ENCODE assay signal across 9 cellular contexts in genomic region chr4:84482564-84483563, GRCh38. TPM values are rescaled to one million over a fixed set of nuclear protein-coding genes. Genes with fewer than 3 reads are reported as not detected.
DNase-seq lines count a peak whose midpoint lies in the region; ATAC-seq and TF ChIP-seq lines count a peak whose summit lies in the region.
"Had no signal": no experiment of that assay in that cellular context is flagged by ENCODE, and none has a peak within 500 bp of the region (broad histone marks: within the 10 kb centered on the region; RNA-seq: fewer than 3 reads in every experiment).

No MANE protein-coding gene starts in this region.

- no peak for ATAC-seq in GM21526 (IDR thresholded peaks at IDR 0.05; ENCODE audit: low FRiP score, unreplicated experiment)
- ATAC-seq in HG02588 (IDR thresholded peaks at IDR 0.05; ENCODE audit: unreplicated experiment): no peak

- H3K4me3 ChIP-seq in AG04449 (ENCODE audit: low read depth, low read length): no peak overlapping the region; the same call in 1 of the 2 replicates
- H3K4me3 ChIP-seq in HUES48 (ENCODE audit: low read depth, low read length): peak overlapping the region; percentile 44; the same call in 1 of the 2 replicates
- no peak overlapping the region for H3K4me3 ChIP-seq in epithelial cell of proximal tubule (ENCODE audit: low read depth, low read length)
- H3K4me3 ChIP-seq in PC-9: no peak overlapping the region

- DNase-seq in AG04449 (ENCODE audit: low read depth, low spot score) (no peak), epithelial cell of proximal tubule (ENCODE audit: low read depth) (no peak), mesothelial cell of epicardium (ENCODE audit: low spot score in 2 of 2, unreplicated experiment in 2 of 2) (no peak), PC-9 (no peak), NCI-H2029 treated with DMSO at 0.1 percent for 48 hours (lab: John Stamatoyannopoulos, UW) (no peak)
- DNase-seq: NCI-H2081 treated with DMSO at 0.1 percent for 48 hours had no signal

- H3K4me3 Mint-ChIP-seq in mesothelial cell of epicardium: no peak overlapping the region

- BruUV-seq in PC-9 (replicated peaks; lab: Mats Ljungman, UMichigan): no TSS peak

- H3K79me2 ChIP-seq in PC-9 (ENCODE audit: low read depth): no peaks in the 10 kb centered on the region

- no peaks in the 10 kb centered on the region for H3K36me3 Mint-ChIP-seq in mesothelial cell of epicardium

- no peak overlapping the region for H3K27ac ChIP-seq in HUES48 (ENCODE audit: low read depth, low read length)
- no peak overlapping the region for H3K27ac ChIP-seq in PC-9

- POLR2A ChIA-PET in AG04449 (lab: Yijun Ruan, JAX): no interaction called here
- POLR2A ChIA-PET in PC-9 (lab: Charles Lee; ENCODE audit: unreplicated experiment): no interaction called here

- H3K9me3 Mint-ChIP-seq in mesothelial cell of epicardium: no peaks in the 10 kb centered on the region

- H3K4me2 ChIP-seq in PC-9: no peak overlapping the region

- intact Hi-C loops in PC-9 (cut with micrococcal nuclease; ENCODE audit: unreplicated experiment): no loop called here

- CTCF ChIA-PET in AG04449 (lab: Yijun Ruan, JAX) (interaction anchor here (1.1 to 1.6 kb wide), 3 partner anchors 13 to 32 kb away, joined by 3 to 6 read pairs (median 3); no protein-coding TSS in a partner anchor), PC-9 (lab: Charles Lee) (no interaction called here)

- no peaks in the 10 kb centered on the region for H3F3A ChIP-seq in PC-9 (ENCODE audit: insufficient read depth, low read depth)

- no peaks in the 10 kb centered on the region for H3K9me2 ChIP-seq in PC-9 (ENCODE audit: insufficient read depth)

- no peaks in the 10 kb centered on the region for H4K20me1 ChIP-seq in PC-9 (ENCODE audit: insufficient read depth)

- peaks cover 9% of the 10 kb centered on the region for H3K4me1 Mint-ChIP-seq in mesothelial cell of epicardium

- H3K36me3 ChIP-seq in HUES48 (ENCODE audit: control insufficient read depth, insufficient read depth, low read length): no peaks in the 10 kb centered on the region
- H3K36me3 ChIP-seq in PC-9 (ENCODE audit: low read depth): no peaks in the 10 kb centered on the region

- H3K27ac Mint-ChIP-seq in mesothelial cell of epicardium: no peak overlapping the region

- H3K27me3 Mint-ChIP-seq in mesothelial cell of epicardium (ENCODE audit: low read depth): peaks cover 96% of the 10 kb centered on the region

- H3K27me3 ChIP-seq in HUES48 (ENCODE audit: control insufficient read depth, insufficient read depth, low read length) (peaks cover 99% of the 10 kb centered on the region), PC-9 (ENCODE audit: insufficient read depth, low read depth) (no peaks in the 10 kb centered on the region)

- TF ChIP-seq CTCF in AG04449 (IDR thresholded peaks at IDR 0.05; ENCODE audit: insufficient read depth, low read length, missing control alignments) (peak; percentile 51), epithelial cell of proximal tubule (conservative IDR thresholded peaks at IDR 0.05; ENCODE audit: low read depth, low read length) (peak; percentile 50), mesothelial cell of epicardium (IDR thresholded peaks at IDR 0.05; ENCODE audit: unreplicated experiment) (peak; percentile 28), PC-9 (conservative IDR thresholded peaks at IDR 0.05) (no peak)

- no peaks in the 10 kb centered on the region for H3K9me3 ChIP-seq in HUES48 (ENCODE audit: control insufficient read depth, insufficient read depth, low read length)
- no peaks in the 10 kb centered on the region for H3K9me3 ChIP-seq in PC-9 (ENCODE audit: insufficient read depth, low read depth)

- H3K9ac ChIP-seq in HUES48 (ENCODE audit: low read depth, low read length): no peak overlapping the region

- H3K4me1 ChIP-seq in HUES48 (ENCODE audit: control insufficient read depth, insufficient read depth, low read length) (peaks cover 11% of the 10 kb centered on the region), PC-9 (replicated peaks; ENCODE audit: insufficient read depth) (no peaks in the 10 kb centered on the region)

- no peak overlapping the region for H2AFZ ChIP-seq in PC-9

RNA-seq across cellular contexts. Expression of gene NKX6-1, which starts 16.2 kb away (rescaled TPM):
- not detected in 2 replicates for total RNA-seq in epithelial cell of proximal tubule
- not detected in 3 replicates for total RNA-seq in mesothelial cell of epicardium
- 0.37 and 0.63 TPM in 2 replicates for total RNA-seq in PC-9 (2021)
